In the genomic region with DNA sequence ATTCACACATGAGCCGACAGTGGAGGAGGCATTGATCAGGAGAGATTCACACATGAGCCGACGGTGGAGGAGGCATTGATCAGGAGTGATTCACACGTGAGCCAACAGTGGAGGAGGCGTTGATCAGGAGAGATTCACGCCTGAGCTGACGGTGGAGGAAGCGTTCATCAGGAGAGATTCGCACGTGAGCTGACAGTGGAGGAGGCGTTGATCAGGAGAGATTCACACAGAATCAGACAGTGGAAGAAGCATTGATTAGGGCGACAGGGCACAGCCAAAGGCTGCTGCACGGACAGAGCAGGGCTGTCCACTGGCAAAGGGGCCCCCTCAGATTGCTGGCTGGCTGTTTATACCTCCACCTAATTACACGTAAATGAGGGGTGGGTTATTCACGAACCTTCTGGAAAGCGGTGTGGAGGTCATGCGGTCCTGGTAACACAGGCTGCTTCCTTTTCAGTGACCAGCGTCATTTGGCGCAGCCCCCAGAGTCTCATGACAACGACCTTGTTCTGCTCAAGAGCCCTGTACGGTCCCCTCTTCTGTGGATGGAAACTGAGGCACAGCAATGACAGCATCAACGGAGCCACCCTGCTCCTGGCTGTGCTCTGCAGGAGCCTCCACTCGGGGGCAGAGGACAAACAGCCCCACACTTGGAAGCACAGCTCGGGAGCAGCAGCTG, we compare ENCODE assay signal across 1 cellular context.
TF ChIP-seq lines count a peak whose summit lies in the region.

No MANE protein-coding gene starts in this region.

TF ChIP-seq in HCT116, 20 proteins besides CTCF, POLR2A, EP300 and RAD21 (continued from another document):
- TF ChIP-seq, protein P1, sequence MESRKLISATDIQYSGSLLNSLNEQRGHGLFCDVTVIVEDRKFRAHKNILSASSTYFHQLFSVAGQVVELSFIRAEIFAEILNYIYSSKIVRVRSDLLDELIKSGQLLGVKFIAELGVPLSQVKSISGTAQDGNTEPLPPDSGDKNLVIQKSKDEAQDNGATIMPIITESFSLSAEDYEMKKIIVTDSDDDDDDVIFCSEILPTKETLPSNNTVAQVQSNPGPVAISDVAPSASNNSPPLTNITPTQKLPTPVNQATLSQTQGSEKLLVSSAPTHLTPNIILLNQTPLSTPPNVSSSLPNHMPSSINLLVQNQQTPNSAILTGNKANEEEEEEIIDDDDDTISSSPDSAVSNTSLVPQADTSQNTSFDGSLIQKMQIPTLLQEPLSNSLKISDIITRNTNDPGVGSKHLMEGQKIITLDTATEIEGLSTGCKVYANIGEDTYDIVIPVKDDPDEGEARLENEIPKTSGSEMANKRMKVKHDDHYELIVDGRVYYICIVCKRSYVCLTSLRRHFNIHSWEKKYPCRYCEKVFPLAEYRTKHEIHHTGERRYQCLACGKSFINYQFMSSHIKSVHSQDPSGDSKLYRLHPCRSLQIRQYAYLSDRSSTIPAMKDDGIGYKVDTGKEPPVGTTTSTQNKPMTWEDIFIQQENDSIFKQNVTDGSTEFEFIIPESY (IDR thresholded peaks at IDR 0.05; ENCODE audit: extremely low read depth, insufficient replicate concordance, low read length), result no peak
- TF ChIP-seq SRF (IDR thresholded peaks at IDR 0.05; ENCODE audit: low read depth) (no peak), EGR1 (IDR thresholded peaks at IDR 0.05; ENCODE audit: low read depth) (no peak)
- TF ChIP-seq, protein P2, sequence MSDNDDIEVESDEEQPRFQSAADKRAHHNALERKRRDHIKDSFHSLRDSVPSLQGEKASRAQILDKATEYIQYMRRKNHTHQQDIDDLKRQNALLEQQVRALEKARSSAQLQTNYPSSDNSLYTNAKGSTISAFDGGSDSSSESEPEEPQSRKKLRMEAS (IDR thresholded peaks at IDR 0.05), result no peak
